ENCODE assay signal across 1 cellular context in genomic region chr3:172566785-172567184, GRCh38. TPM values are rescaled to one million over a fixed set of nuclear protein-coding genes. Genes with fewer than 3 reads are reported as not detected.
"Had no signal": no experiment of that assay in that cellular context is flagged by ENCODE, and none has a peak within 500 bp of the region (broad histone marks: within the 10 kb centered on the region; RNA-seq: fewer than 3 reads in every experiment).

No MANE protein-coding gene starts in this region.

RNA-seq across cellular contexts. Expression of gene TNFSF10, which starts 43.6 kb away (rescaled TPM):
- total RNA-seq: myocyte had no signal
